In the genomic region with DNA sequence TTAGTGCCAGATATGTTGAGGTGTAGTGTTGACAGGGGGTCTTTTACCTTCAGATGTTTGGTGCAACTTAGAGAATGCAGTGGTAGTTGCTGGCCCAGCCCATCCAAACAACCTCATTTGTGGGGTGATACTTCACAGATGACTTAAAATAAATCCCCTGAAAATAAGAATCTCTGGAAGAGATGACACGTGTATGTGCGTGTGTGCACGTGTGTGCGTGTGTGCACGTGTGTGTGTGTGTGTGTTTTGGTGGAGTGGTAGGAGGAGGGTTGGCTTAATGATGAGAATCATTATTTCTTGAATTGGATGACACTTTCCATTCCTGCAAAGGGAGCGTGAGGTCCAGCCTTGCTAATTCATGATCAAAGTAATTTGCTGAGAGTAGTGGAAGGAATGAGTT, we compare ENCODE assay signal across 10 cellular contexts. TPM values are rescaled to one million over a fixed set of nuclear protein-coding genes. Genes with fewer than 3 reads are reported as not detected.
"Had no signal": no experiment of that assay in that cellular context is flagged by ENCODE, and none has a peak within 500 bp of the region (broad histone marks: within the 10 kb centered on the region; RNA-seq: fewer than 3 reads in every experiment).

No MANE protein-coding gene starts in this region.

- H3K36me3 ChIP-seq: HAP-1 had no signal

- H3K27ac ChIP-seq: GM23248, HL-60 had no signal

- DNase-seq: GM23248, H7, HFFc6, IMR-90, KG1 had no signal

- H3K9me3 ChIP-seq: HAP-1 had no signal

- H3K4me1 ChIP-seq: HAP-1 had no signal

- H3K9ac ChIP-seq: GM23248 had no signal

- ATAC-seq: HCT116, K562 had no signal

- H3K4me3 ChIP-seq: GM23248, HAP-1, K562 had no signal

- H2AFZ ChIP-seq: GM23248 had no signal

- FAIRE-seq: H1, K562 had no signal

- H3K4me3 Mint-ChIP-seq: HFFc6 had no signal

- H3K27ac Mint-ChIP-seq: HFFc6 had no signal

RNA-seq across cellular contexts. Expression of gene SNURF, which starts 31.9 kb away (rescaled TPM):
- total RNA-seq: GM23248 had no signal
